1 cellular context compared by ENCODE assay signal in genomic region chr6:158644227-158645063, GRCh38.
TF ChIP-seq lines count a peak whose summit lies in the region.

Gene DYNLT1, minus strand, starts transcription at chr6:158644743. Its CDS starts 35 bp downstream, at chr6:158644708.

TF ChIP-seq in PFSK-1, 5 proteins besides CTCF, POLR2A, EP300 and RAD21 (continued from another document):
- TF ChIP-seq REST (IDR thresholded peaks at IDR 0.05; ENCODE audit: insufficient read depth in 1 of 2, low read depth in 2 of 2, low read length in 2 of 2) (0 out of 4 replicates have a peak, but pooled peaks have one; percentile 42 to 48), SIN3A (IDR thresholded peaks at IDR 0.05; ENCODE audit: borderline replicate concordance, insufficient read depth, low read length) (peak; percentile 60; the same call in 1 of the 2 replicates), FOXP2 (optimal IDR thresholded peaks at IDR 0.05; ENCODE audit: borderline replicate concordance, extremely low read depth, extremely low read length, insufficient read depth) (peak; percentile 47)
